Comparison of ENCODE assay signal across 14 cellular contexts in the genomic region with DNA sequence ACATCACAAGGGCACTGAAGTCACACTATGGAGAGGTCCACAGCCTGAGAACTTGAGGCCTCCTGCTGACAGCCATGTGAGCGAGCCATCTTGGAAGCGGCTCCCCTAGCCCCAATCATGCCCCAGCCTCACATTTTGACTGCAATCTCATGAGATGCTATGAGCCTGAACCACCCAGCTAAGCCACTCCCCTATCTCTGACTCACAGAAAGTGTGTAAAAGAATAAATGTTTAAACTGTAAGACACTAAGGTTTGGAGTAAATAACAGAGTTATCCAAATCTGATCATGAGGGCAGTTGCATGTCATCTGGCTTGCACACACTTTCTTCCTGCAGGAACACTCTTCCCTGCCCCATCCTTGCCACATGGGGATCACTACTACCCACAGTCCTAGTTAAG.
DNase-seq lines count a peak whose midpoint lies in the region; ATAC-seq, FAIRE-seq and TF ChIP-seq lines count a peak whose summit lies in the region.
"Had no signal": no experiment of that assay in that cellular context is flagged by ENCODE, and none has a peak within 500 bp of the region (broad histone marks: within the 10 kb centered on the region; RNA-seq: fewer than 3 reads in every experiment).

No MANE protein-coding gene starts in this region.

- peaks cover 28% of the 10 kb centered on the region for H3K36me3 Mint-ChIP-seq in activated T-helper 1 cell treated with anti-CD3 and anti-CD28 coated beads, Interleukin-12 subunit alpha, Interleukin-12 subunit beta, Interleukin-2, Interleukin-4 antibody, amounts not matched to agents 30 ng/mL and 10 ng/mL and 1 ng/mL, durations not matched to agents 14 hours and 24 hours and 36 hours (ENCODE audit: low read depth)

- in situ Hi-C loops in Caki2 (cut with HindIII; ENCODE audit: low pct_unique_long_range_greater_than_20kb, low sequenced_read_pairs) = no loop called here

- TF ChIP-seq RAD21 in A549 (conservative IDR thresholded peaks at IDR 0.05 in 1 of 2, IDR thresholded peaks at IDR 0.05 in 1 of 2) = no peak

- no peak for TF ChIP-seq CTCF in A549 (IDR thresholded peaks at IDR 0.05)

- ATAC-seq in A549 = no peak; a peak in 1 of 6 replicates
- ATAC-seq in left lobe of liver = peak; percentile 20
- no peak for ATAC-seq in GM21786 (IDR thresholded peaks at IDR 0.05; ENCODE audit: unreplicated experiment)
- no peak for ATAC-seq in GM18868 (IDR thresholded peaks at IDR 0.05; ENCODE audit: unreplicated experiment)

- 88% methylated on average over 2 of the region's 2 CpGs for WGBS in A549 (ENCODE audit: missing lambda C conversion rate)

- no peak for TF ChIP-seq EP300 in A549 (IDR thresholded peaks at IDR 0.05)

- CTCF ChIA-PET in A549 (lab: Yijun Ruan, JAX) = interaction anchor here (1.4 kb wide), 1 partner anchor 19 kb away, joined by 5 read pairs; no protein-coding TSS in a partner anchor

- peaks cover 65% of the 10 kb centered on the region for H3K4me1 Mint-ChIP-seq in activated T-helper 1 cell treated with anti-CD3 and anti-CD28 coated beads, Interleukin-12 subunit alpha, Interleukin-12 subunit beta, Interleukin-2, Interleukin-4 antibody, amounts not matched to agents 30 ng/mL and 10 ng/mL and 1 ng/mL, durations not matched to agents 14 hours and 24 hours and 36 hours (ENCODE audit: low read depth)

- DNase-seq in A549 (ENCODE audit: low read depth in 1 of 2, low spot score in 1 of 2) (no peak), Caki2 (ENCODE audit: low read depth) (peak; percentile 23), left lobe of liver (ENCODE audit: low spot score) (no peak), GM12892 (ENCODE audit: insufficient read length) (no peak), iPS-NIHi7 (ENCODE audit: extremely low spot score) (no peak)
- DNase-seq in activated T-helper 1 cell treated with anti-CD3 and anti-CD28 coated beads, Interleukin-12 subunit alpha, Interleukin-12 subunit beta, Interleukin-2, Interleukin-4 antibody, amounts not matched to agents 30 ng/mL and 10 ng/mL and 1 ng/mL, durations not matched to agents 14 hours and 24 hours and 36 hours (ENCODE audit: low spot score) = no peak
- DNase-seq: activated CD4-positive, CD25-positive, alpha-beta regulatory T cell treated with anti-CD3 and anti-CD28 coated beads, Interleukin-2, amount 50 U/mL, for 72 hours; cerebellar nuclear complex; H7; NCI-H2171 treated with DMSO at 0.1 percent for 48 hours; stimulated activated naive CD4-positive, alpha-beta T cell had no signal

- peaks cover 5% of the 10 kb centered on the region for H3K27me3 Mint-ChIP-seq in activated T-helper 1 cell treated with anti-CD3 and anti-CD28 coated beads, Interleukin-12 subunit alpha, Interleukin-12 subunit beta, Interleukin-2, Interleukin-4 antibody, amounts not matched to agents 30 ng/mL and 10 ng/mL and 1 ng/mL, durations not matched to agents 14 hours and 24 hours and 36 hours (ENCODE audit: insufficient read depth)

- H3K9me3 ChIP-seq in A549 = no peaks in the 10 kb centered on the region
- H3K9me3 ChIP-seq: BLaER1 treated with 17β-estradiol and CSF1 and Interleukin-3, amounts not matched to agents 10 nM and 100 nM had no signal

- POLR2A ChIA-PET in A549 (lab: Yijun Ruan, JAX) = no interaction called here

- H3K4me2 ChIP-seq in A549 = peak overlapping the region; percentile 33; the same call in 2 of the 3 replicates

- no peaks in the 10 kb centered on the region for H3K9me3 Mint-ChIP-seq in activated T-helper 1 cell treated with anti-CD3 and anti-CD28 coated beads, Interleukin-12 subunit alpha, Interleukin-12 subunit beta, Interleukin-2, Interleukin-4 antibody, amounts not matched to agents 30 ng/mL and 10 ng/mL and 1 ng/mL, durations not matched to agents 14 hours and 24 hours and 36 hours

- FAIRE-seq in A549 (lab: Jason Lieb, UNC) (no peak), GM12892 (lab: Jason Lieb, UNC) (no peak)

- TF ChIP-seq POLR2A in A549 (IDR thresholded peaks at IDR 0.05; ENCODE audit: low read length) = no peak
- TF ChIP-seq POLR2A in GM12892 (IDR thresholded peaks at IDR 0.05; ENCODE audit: low read depth, low read length) = no peak

- peak overlapping the region; percentile 35 for H3K27ac Mint-ChIP-seq in activated T-helper 1 cell treated with anti-CD3 and anti-CD28 coated beads, Interleukin-12 subunit alpha, Interleukin-12 subunit beta, Interleukin-2, Interleukin-4 antibody, amounts not matched to agents 30 ng/mL and 10 ng/mL and 1 ng/mL, durations not matched to agents 14 hours and 24 hours and 36 hours

- peak overlapping the region; percentile 24 for H3K4me3 Mint-ChIP-seq in activated T-helper 1 cell treated with anti-CD3 and anti-CD28 coated beads, Interleukin-12 subunit alpha, Interleukin-12 subunit beta, Interleukin-2, Interleukin-4 antibody, amounts not matched to agents 30 ng/mL and 10 ng/mL and 1 ng/mL, durations not matched to agents 14 hours and 24 hours and 36 hours

- no peak overlapping the region for H3K4me3 ChIP-seq in A549
- H3K4me3 ChIP-seq: BLaER1 treated with 17β-estradiol and CSF1 and Interleukin-3, amounts not matched to agents 10 nM and 100 nM had no signal

- intact Hi-C loops in activated T-helper 1 cell treated with anti-CD3 and anti-CD28 coated beads, Interleukin-12 subunit alpha, Interleukin-12 subunit beta, Interleukin-2, Interleukin-4 antibody, amounts not matched to agents 30 ng/mL and 10 ng/mL and 1 ng/mL, durations not matched to agents 14 hours and 24 hours and 36 hours (cut with micrococcal nuclease) = loop anchor here (10.0 kb wide), 1 partner anchor 2004 kb away; a partner anchor contains a TSS

- H3K27ac ChIP-seq in A549 = peak overlapping the region in 1 of 2 experiments; percentile 34; a peak in 2 of 6 replicates
- H3K27ac ChIP-seq: BLaER1 treated with 17β-estradiol and CSF1 and Interleukin-3, amounts not matched to agents 10 nM and 100 nM had no signal

- peaks cover 36% of the 10 kb centered on the region for H3K4me1 ChIP-seq in A549

TF ChIP-seq in A549, 52 proteins besides CTCF, POLR2A, EP300 and RAD21:
- no peak for TF ChIP-seq PHF8 (IDR thresholded peaks at IDR 0.05; ENCODE audit: borderline replicate concordance, low read depth)
- TF ChIP-seq, protein P1, sequence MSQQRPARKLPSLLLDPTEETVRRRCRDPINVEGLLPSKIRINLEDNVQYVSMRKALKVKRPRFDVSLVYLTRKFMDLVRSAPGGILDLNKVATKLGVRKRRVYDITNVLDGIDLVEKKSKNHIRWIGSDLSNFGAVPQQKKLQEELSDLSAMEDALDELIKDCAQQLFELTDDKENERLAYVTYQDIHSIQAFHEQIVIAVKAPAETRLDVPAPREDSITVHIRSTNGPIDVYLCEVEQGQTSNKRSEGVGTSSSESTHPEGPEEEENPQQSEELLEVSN (IDR thresholded peaks at IDR 0.05; ENCODE audit: borderline replicate concordance, low read depth) = no peak
- TF ChIP-seq JUNB (IDR thresholded peaks at IDR 0.05) = no peak
- TF ChIP-seq CBX2 (IDR thresholded peaks at IDR 0.05; ENCODE audit: borderline replicate concordance, low read depth) = no peak
- no peak for TF ChIP-seq NFE2L2 (conservative IDR thresholded peaks at IDR 0.05; ENCODE audit: low read length)
- TF ChIP-seq HOXB13 (CRISPR knock-in tag; IDR thresholded peaks at IDR 0.05; ENCODE audit: low read depth) = no peak
- TF ChIP-seq SREBF2 (IDR thresholded peaks at IDR 0.05) = no peak
- TF ChIP-seq, protein P2, sequence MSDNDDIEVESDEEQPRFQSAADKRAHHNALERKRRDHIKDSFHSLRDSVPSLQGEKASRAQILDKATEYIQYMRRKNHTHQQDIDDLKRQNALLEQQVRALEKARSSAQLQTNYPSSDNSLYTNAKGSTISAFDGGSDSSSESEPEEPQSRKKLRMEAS (IDR thresholded peaks at IDR 0.05) = no peak
- TF ChIP-seq HDAC2 (IDR thresholded peaks at IDR 0.05) = no peak
- no peak for TF ChIP-seq MAFK (IDR thresholded peaks at IDR 0.05; ENCODE audit: partially characterized antibody)
- TF ChIP-seq, protein P3, sequence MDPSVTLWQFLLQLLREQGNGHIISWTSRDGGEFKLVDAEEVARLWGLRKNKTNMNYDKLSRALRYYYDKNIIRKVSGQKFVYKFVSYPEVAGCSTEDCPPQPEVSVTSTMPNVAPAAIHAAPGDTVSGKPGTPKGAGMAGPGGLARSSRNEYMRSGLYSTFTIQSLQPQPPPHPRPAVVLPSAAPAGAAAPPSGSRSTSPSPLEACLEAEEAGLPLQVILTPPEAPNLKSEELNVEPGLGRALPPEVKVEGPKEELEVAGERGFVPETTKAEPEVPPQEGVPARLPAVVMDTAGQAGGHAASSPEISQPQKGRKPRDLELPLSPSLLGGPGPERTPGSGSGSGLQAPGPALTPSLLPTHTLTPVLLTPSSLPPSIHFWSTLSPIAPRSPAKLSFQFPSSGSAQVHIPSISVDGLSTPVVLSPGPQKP (IDR thresholded peaks at IDR 0.05; ENCODE audit: low read depth, low read length) = no peak
TF ChIP-seq in A549: peak in this region for 0.
